ENCODE assay signal across 1 cellular context in genomic region chr15:67189326-67190051, GRCh38.
TF ChIP-seq lines count a peak whose summit lies in the region.

No MANE protein-coding gene starts in this region.

TF ChIP-seq in H1, 55 proteins besides CTCF, POLR2A, EP300 and RAD21 (continued from another document):
- TF ChIP-seq KDM1A (IDR thresholded peaks at IDR 0.05; ENCODE audit: borderline replicate concordance, low read length): no peak
- TF ChIP-seq CBX5 (IDR thresholded peaks at IDR 0.05; ENCODE audit: low read depth, low read length): no peak
- TF ChIP-seq SIRT6 (IDR thresholded peaks at IDR 0.05; ENCODE audit: low read length): no peak
- no peak for TF ChIP-seq HDAC2 (IDR thresholded peaks at IDR 0.05; ENCODE audit: borderline replicate concordance in 1 of 2, low read depth in 2 of 2, low read length in 2 of 2)
- TF ChIP-seq KDM5A (IDR thresholded peaks at IDR 0.05; ENCODE audit: low read length): no peak
- no peak for TF ChIP-seq KDM4A (IDR thresholded peaks at IDR 0.05; ENCODE audit: low read depth, low read length, severe bottlenecking)
- no peak for TF ChIP-seq ZNF274 (IDR thresholded peaks at IDR 0.05; ENCODE audit: borderline replicate concordance, extremely low read depth, low read length)
- TF ChIP-seq, protein P1, sequence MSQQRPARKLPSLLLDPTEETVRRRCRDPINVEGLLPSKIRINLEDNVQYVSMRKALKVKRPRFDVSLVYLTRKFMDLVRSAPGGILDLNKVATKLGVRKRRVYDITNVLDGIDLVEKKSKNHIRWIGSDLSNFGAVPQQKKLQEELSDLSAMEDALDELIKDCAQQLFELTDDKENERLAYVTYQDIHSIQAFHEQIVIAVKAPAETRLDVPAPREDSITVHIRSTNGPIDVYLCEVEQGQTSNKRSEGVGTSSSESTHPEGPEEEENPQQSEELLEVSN (IDR thresholded peaks at IDR 0.05): no peak
- no peak for TF ChIP-seq SUZ12 (IDR thresholded peaks at IDR 0.05; ENCODE audit: low read length)
- TF ChIP-seq, protein P2, sequence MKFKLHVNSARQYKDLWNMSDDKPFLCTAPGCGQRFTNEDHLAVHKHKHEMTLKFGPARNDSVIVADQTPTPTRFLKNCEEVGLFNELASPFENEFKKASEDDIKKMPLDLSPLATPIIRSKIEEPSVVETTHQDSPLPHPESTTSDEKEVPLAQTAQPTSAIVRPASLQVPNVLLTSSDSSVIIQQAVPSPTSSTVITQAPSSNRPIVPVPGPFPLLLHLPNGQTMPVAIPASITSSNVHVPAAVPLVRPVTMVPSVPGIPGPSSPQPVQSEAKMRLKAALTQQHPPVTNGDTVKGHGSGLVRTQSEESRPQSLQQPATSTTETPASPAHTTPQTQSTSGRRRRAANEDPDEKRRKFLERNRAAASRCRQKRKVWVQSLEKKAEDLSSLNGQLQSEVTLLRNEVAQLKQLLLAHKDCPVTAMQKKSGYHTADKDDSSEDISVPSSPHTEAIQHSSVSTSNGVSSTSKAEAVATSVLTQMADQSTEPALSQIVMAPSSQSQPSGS (IDR thresholded peaks at IDR 0.05; ENCODE audit: low read length): no peak
- no peak for TF ChIP-seq TBP (IDR thresholded peaks at IDR 0.05; ENCODE audit: low read depth, low read length)
- no peak for TF ChIP-seq TCF12 (IDR thresholded peaks at IDR 0.05; ENCODE audit: low read depth, low read length)
- no peak for TF ChIP-seq GTF2F1 (IDR thresholded peaks at IDR 0.05; ENCODE audit: borderline replicate concordance, low read depth, low read length)
